In genomic region chr1:44526295-44527073, GRCh38 we compare ENCODE assay signal across 1 cellular context.
TF ChIP-seq lines count a peak whose summit lies in the region.

No MANE protein-coding gene starts in this region.

TF ChIP-seq in K562, 482 proteins besides CTCF, POLR2A, EP300 and RAD21 (continued from another document and continues in another):
- TF ChIP-seq AFF1 (IDR thresholded peaks at IDR 0.05; ENCODE audit: low read depth in 1 of 2, partially characterized antibody in 2 of 2): peak in 1 of 2 experiments; percentile 23
- peak; percentile 95 for TF ChIP-seq JUND (IDR thresholded peaks at IDR 0.05; ENCODE audit: borderline replicate concordance, low read depth, low read length)
- peak; percentile 93; the same call in 2 of the 3 replicates for TF ChIP-seq JUND (tag; IDR thresholded peaks at IDR 0.05; ENCODE audit: borderline replicate concordance, low read depth, low read length)
- peak; percentile 65 for TF ChIP-seq PKNOX1 (IDR thresholded peaks at IDR 0.05)
- no peak for TF ChIP-seq ZNF507 (tag; conservative IDR thresholded peaks at IDR 0.05)
- no peak for TF ChIP-seq ZNF140 (CRISPR knock-in tag; IDR thresholded peaks at IDR 0.05)
- TF ChIP-seq EHMT2 (IDR thresholded peaks at IDR 0.05): peak; percentile 91
- peak; percentile 66; the same call in 1 of the 2 replicates for TF ChIP-seq ATF7 (IDR thresholded peaks at IDR 0.05)
- TF ChIP-seq ZFP30 (CRISPR knock-in tag; IDR thresholded peaks at IDR 0.05; ENCODE audit: borderline replicate concordance): no peak
- no peak for TF ChIP-seq STAG1 (CRISPR knock-in tag; IDR thresholded peaks at IDR 0.05; ENCODE audit: borderline replicate concordance)
- peak; percentile 93 for TF ChIP-seq ZEB2 (IDR thresholded peaks at IDR 0.05)
- no peak for TF ChIP-seq ILF3 (IDR thresholded peaks at IDR 0.05; ENCODE audit: borderline replicate concordance)
- no peak for TF ChIP-seq COPS2 (conservative IDR thresholded peaks at IDR 0.05)
- peak; percentile 67 for TF ChIP-seq LEF1 (IDR thresholded peaks at IDR 0.05)
- no peak for TF ChIP-seq STAT5B (CRISPR knock-in tag; IDR thresholded peaks at IDR 0.05)
- TF ChIP-seq BCL6 (CRISPR knock-in tag; IDR thresholded peaks at IDR 0.05): no peak
- TF ChIP-seq HNRNPLL (IDR thresholded peaks at IDR 0.05; ENCODE audit: low read depth, low read length, poor library complexity, severe bottlenecking): peak; percentile 29
- peak in 1 of 2 experiments; percentile 92; a peak in 2 of 4 replicates for TF ChIP-seq RCOR1 (IDR thresholded peaks at IDR 0.05; ENCODE audit: borderline replicate concordance in 1 of 2, low read depth in 2 of 2, low read length in 2 of 2)
- TF ChIP-seq NEUROD1 (IDR thresholded peaks at IDR 0.05; ENCODE audit: borderline replicate concordance, low read depth, low read length, partially characterized antibody): peak; percentile 32
- TF ChIP-seq SRSF7 (optimal IDR thresholded peaks at IDR 0.05; ENCODE audit: low read depth, low read length): no peak
- peak; percentile 35 for TF ChIP-seq MEIS2 (IDR thresholded peaks at IDR 0.05; ENCODE audit: partially characterized antibody)
- peak; percentile 71 to 75 for TF ChIP-seq NRF1 (conservative IDR thresholded peaks at IDR 0.05 in 1 of 2, IDR thresholded peaks at IDR 0.05 in 1 of 2)
- no peak for TF ChIP-seq ZNF408 (CRISPR knock-in tag; IDR thresholded peaks at IDR 0.05; ENCODE audit: low read depth)
- TF ChIP-seq MTA2 (IDR thresholded peaks at IDR 0.05; ENCODE audit: low read depth): peak; percentile 48; the same call in 1 of the 2 replicates
- TF ChIP-seq BCOR (IDR thresholded peaks at IDR 0.05): peak; percentile 59; the same call in 1 of the 2 replicates
- no peak for TF ChIP-seq ZNF764 (CRISPR knock-in tag; IDR thresholded peaks at IDR 0.05; ENCODE audit: low read depth)
- no peak for TF ChIP-seq FOXM1 (IDR thresholded peaks at IDR 0.05; ENCODE audit: low read depth)
- no peak for TF ChIP-seq FOXM1 (CRISPR knock-in tag; IDR thresholded peaks at IDR 0.05; ENCODE audit: low read depth)
- TF ChIP-seq CBX3 (IDR thresholded peaks at IDR 0.05; ENCODE audit: borderline replicate concordance in 1 of 2, low read length in 2 of 2): peak in 1 of 2 experiments; percentile 28; a peak in 1 of 3 replicates
- TF ChIP-seq GATAD2A (IDR thresholded peaks at IDR 0.05): peak; percentile 36; the same call in 1 of the 2 replicates
- peak; percentile 69; the same call in 1 of the 2 replicates for TF ChIP-seq NBN (IDR thresholded peaks at IDR 0.05; ENCODE audit: low read depth)
- TF ChIP-seq ZBTB26 (CRISPR knock-in tag; IDR thresholded peaks at IDR 0.05): no peak
- TF ChIP-seq PRDM10 (IDR thresholded peaks at IDR 0.05; ENCODE audit: partially characterized antibody): peak; percentile 7
- peak; percentile 93 for TF ChIP-seq FOSL1 (tag; conservative IDR thresholded peaks at IDR 0.05)
- no peak for TF ChIP-seq RREB1 (CRISPR knock-in tag; IDR thresholded peaks at IDR 0.05)
- TF ChIP-seq JUN (IDR thresholded peaks at IDR 0.05; ENCODE audit: borderline replicate concordance, low read depth, low read length): peak; percentile 94
- no peak for TF ChIP-seq JUN (CRISPR knock-in tag; IDR thresholded peaks at IDR 0.05; ENCODE audit: borderline replicate concordance)
- peak; percentile 94 for TF ChIP-seq ARID1B (IDR thresholded peaks at IDR 0.05)
- 0 out of 2 replicates have a peak, but pooled peaks have one; percentile 54 for TF ChIP-seq THRAP3 (IDR thresholded peaks at IDR 0.05; ENCODE audit: borderline replicate concordance)
- TF ChIP-seq HDAC2 (IDR thresholded peaks at IDR 0.05): peak; percentile 77; the same call in 1 of the 2 replicates
- peak; percentile 97 for TF ChIP-seq DPF2 (IDR thresholded peaks at IDR 0.05)
- TF ChIP-seq FOS (IDR thresholded peaks at IDR 0.05; ENCODE audit: extremely low read depth, insufficient read length): peak; percentile 60
- TF ChIP-seq TOE1 (IDR thresholded peaks at IDR 0.05; ENCODE audit: borderline replicate concordance): peak; percentile 61; the same call in 1 of the 2 replicates
- no peak for TF ChIP-seq TOE1 (CRISPR knock-in tag; IDR thresholded peaks at IDR 0.05; ENCODE audit: borderline replicate concordance, low read depth)
- 0 out of 2 replicates have a peak, but pooled peaks have one; percentile 15 for TF ChIP-seq ZC3H8 (IDR thresholded peaks at IDR 0.05)
- no peak; the same call in 1 of the 2 replicates for TF ChIP-seq NCOA1 (IDR thresholded peaks at IDR 0.05; ENCODE audit: low read depth)
- 0 out of 2 replicates have a peak, but pooled peaks have one; percentile 15 for TF ChIP-seq NFE2 (IDR thresholded peaks at IDR 0.05; ENCODE audit: low read depth)
- peak; percentile 22 to 54; a peak in 2 of 4 replicates for TF ChIP-seq TRIM24 (IDR thresholded peaks at IDR 0.05)
- TF ChIP-seq HES1 (IDR thresholded peaks at IDR 0.05; ENCODE audit: low read depth): 0 out of 2 replicates have a peak, but pooled peaks have one; percentile 26
- TF ChIP-seq CREB1 (IDR thresholded peaks at IDR 0.05): no peak
- no peak for TF ChIP-seq CREB1 (CRISPR knock-in tag; IDR thresholded peaks at IDR 0.05)
- TF ChIP-seq TAL1 (IDR thresholded peaks at IDR 0.05): peak; percentile 37; the same call in 1 of the 2 replicates
- TF ChIP-seq PHB2 (IDR thresholded peaks at IDR 0.05; ENCODE audit: low read depth): 0 out of 2 replicates have a peak, but pooled peaks have one; percentile 24
